In genomic region chr4:3021127-3021526, GRCh38 we compare ENCODE assay signal across 23 cellular contexts. TPM values are rescaled to one million over a fixed set of nuclear protein-coding genes. Genes with fewer than 3 reads are reported as not detected.
DNase-seq lines count a peak whose midpoint lies in the region; ATAC-seq and TF ChIP-seq lines count a peak whose summit lies in the region.
"Had no signal": no experiment of that assay in that cellular context is flagged by ENCODE, and none has a peak within 500 bp of the region (broad histone marks: within the 10 kb centered on the region; RNA-seq: fewer than 3 reads in every experiment).

No MANE protein-coding gene starts in this region.

- H3K79me1 ChIP-seq in neuronal stem cell (ENCODE audit: low read depth, low read length): no peaks in the 10 kb centered on the region

- H3K4me1 ChIP-seq in neuronal stem cell (ENCODE audit: control insufficient read depth in 2 of 2, insufficient read depth in 1 of 2, low read depth in 1 of 2, low read length in 2 of 2): no peaks in the 10 kb centered on the region
- H3K4me1 ChIP-seq: BE2C, SJSA1 had no signal

- H3K27me3 Mint-ChIP-seq in central memory CD8-positive, alpha-beta T cell: peaks cover 12% of the 10 kb centered on the region
- H3K27me3 Mint-ChIP-seq in MCF 10A (ENCODE audit: insufficient read depth, unreplicated experiment): no peaks in the 10 kb centered on the region

- no peak overlapping the region for H3K27ac Mint-ChIP-seq in central memory CD8-positive, alpha-beta T cell (ENCODE audit: low read depth)
- no peak overlapping the region for H3K27ac Mint-ChIP-seq in MCF 10A (ENCODE audit: low read depth, unreplicated experiment)
- H3K27ac Mint-ChIP-seq: IgD-negative memory B cell had no signal

- no peak overlapping the region for H4K8ac ChIP-seq in neuronal stem cell (ENCODE audit: low read depth, low read length)

- no peak for TF ChIP-seq CTCF in MCF 10A (IDR thresholded peaks at IDR 0.05; ENCODE audit: unreplicated experiment)

- POLR2A ChIA-PET in MCF 10A (lab: Yijun Ruan, JAX): no interaction called here

- H4K91ac ChIP-seq in neuronal stem cell (ENCODE audit: low read depth, low read length, poor library complexity): no peak overlapping the region

- H2AK5ac ChIP-seq in neuronal stem cell (ENCODE audit: low read depth, low read length): no peak overlapping the region

- no peak overlapping the region for H3K27ac ChIP-seq in neuronal stem cell (replicated peaks; ENCODE audit: low read length)
- H3K27ac ChIP-seq: SJSA1 had no signal

- H3K4me2 ChIP-seq in neuronal stem cell (ENCODE audit: insufficient read depth, low read length, poor library complexity, severe bottlenecking): no peak overlapping the region

- no peak overlapping the region for H3K18ac ChIP-seq in neuronal stem cell (ENCODE audit: low read length)

- peak overlapping the region; percentile 10 for H2BK120ac ChIP-seq in neuronal stem cell (ENCODE audit: low read depth, low read length)

- no peak overlapping the region for H2BK15ac ChIP-seq in neuronal stem cell (ENCODE audit: low read length)

- no peaks in the 10 kb centered on the region for H3K36me3 ChIP-seq in neuronal stem cell (replicated peaks in 1 of 2; ENCODE audit: control insufficient read depth in 2 of 2, insufficient read depth in 2 of 2, low read length in 2 of 2)
- H3K36me3 ChIP-seq: BE2C, SJSA1 had no signal

- peaks cover 4% of the 10 kb centered on the region for H3K36me3 Mint-ChIP-seq in central memory CD8-positive, alpha-beta T cell (ENCODE audit: insufficient read depth)
- no peaks in the 10 kb centered on the region for H3K36me3 Mint-ChIP-seq in MCF 10A (ENCODE audit: insufficient read depth, unreplicated experiment)

- H2BK12ac ChIP-seq in neuronal stem cell (ENCODE audit: low read length): no peak overlapping the region

- no peaks in the 10 kb centered on the region for H3K27me3 ChIP-seq in neuronal stem cell (ENCODE audit: control insufficient read depth in 3 of 3, insufficient read depth in 3 of 3, low read depth in 1 of 3, low read length in 3 of 3)
- H3K27me3 ChIP-seq: BE2C, SJSA1 had no signal

- H3K4me1 Mint-ChIP-seq in central memory CD8-positive, alpha-beta T cell: peaks cover 8% of the 10 kb centered on the region
- no peaks in the 10 kb centered on the region for H3K4me1 Mint-ChIP-seq in MCF 10A (ENCODE audit: insufficient read depth, unreplicated experiment)

- H2AFZ ChIP-seq in neuronal stem cell (ENCODE audit: low read length): no peak overlapping the region

- no peak overlapping the region for H2BK5ac ChIP-seq in neuronal stem cell (ENCODE audit: low read length)

- H3K4me3 ChIP-seq in neuronal stem cell (ENCODE audit: low read length in 2 of 2): no peak overlapping the region
- H3K4me3 ChIP-seq: SJSA1 had no signal

- H3K9me3 Mint-ChIP-seq in central memory CD8-positive, alpha-beta T cell: peaks cover 9% of the 10 kb centered on the region
- peaks cover 8% of the 10 kb centered on the region for H3K9me3 Mint-ChIP-seq in MCF 10A (ENCODE audit: unreplicated experiment)

- no CpG with 5 or more reads among the region's 6 CpGs for WGBS in neuronal stem cell (ENCODE audit: extremely low coverage in 2 of 2, insufficient read length in 2 of 2, insufficient replicate concordance in 1 of 2), 2 donors

- H3K4me3 Mint-ChIP-seq in central memory CD8-positive, alpha-beta T cell: peak overlapping the region; percentile 55
- no peak overlapping the region for H3K4me3 Mint-ChIP-seq in MCF 10A (ENCODE audit: unreplicated experiment)
- H3K4me3 Mint-ChIP-seq: IgD-negative memory B cell had no signal

- CTCF ChIA-PET in MCF 10A (lab: Yijun Ruan, JAX): interaction anchor here (0.5 kb wide), 2 partner anchors 31 to 58 kb away, joined by 3 to 7 read pairs; partner anchors contain the start of genes GRK4 and NOP14

- H3K23ac ChIP-seq in neuronal stem cell (ENCODE audit: low read depth, low read length, poor library complexity): peak overlapping the region; percentile 68

- no peak overlapping the region for H3K4ac ChIP-seq in neuronal stem cell (ENCODE audit: low read length)

- DNase-seq in cardiac septum (ENCODE audit: low spot score) (peak; percentile 24), Right ventricle myocardium inferior (ENCODE audit: missing footprints) (no peak), neuronal stem cell (ENCODE audit: low spot score) (no peak), MCF 10A (ENCODE audit: unreplicated experiment) (no peak)
- DNase-seq in central memory CD8-positive, alpha-beta T cell (ENCODE audit: low spot score in 2 of 2): no peak
- DNase-seq: BE2C, COR-L47, DMS79 treated with DMSO at 0.1 percent for 48 hours, GOT3, MV-4-11, NCI-H1105 treated with DMSO at 0.1 percent for 48 hours, NCI-H1694, NCI-H2081, NCI-H2171, NCI-H524 treated with DMSO at 0.1 percent for 48 hours, NCI-H82, OCI-M1 had no signal

- H3K9me3 ChIP-seq in neuronal stem cell (replicated peaks in 1 of 2; ENCODE audit: control insufficient read depth in 2 of 2, insufficient read depth in 1 of 2, low read depth in 1 of 2, low read length in 2 of 2): peaks cover 2 to 7% of the 10 kb centered on the region in 2 donors
- H3K9me3 ChIP-seq: BE2C, SJSA1 had no signal

- BruUV-seq in MCF 10A (replicated peaks; lab: Mats Ljungman, UMichigan): no TSS peak

- peak overlapping the region; percentile 12 for H3K14ac ChIP-seq in neuronal stem cell (ENCODE audit: low read length)

- no peak overlapping the region for H3K9ac ChIP-seq in neuronal stem cell (ENCODE audit: low read depth, low read length, poor library complexity)

- intact Hi-C loops in cardiac septum (cut with DNase I): no loop called here
- intact Hi-C loops in Right ventricle myocardium inferior (cut with DNase I): no loop called here
- intact Hi-C loops in MCF 10A (cut with micrococcal nuclease): no loop called here

- ATAC-seq in Right ventricle myocardium inferior: no peak
- peak; percentile 71 for ATAC-seq in central memory CD8-positive, alpha-beta T cell (replicated peaks; ENCODE audit: extremely low read depth, poor library complexity, severe bottlenecking)
- no peak for ATAC-seq in GM21515 (IDR thresholded peaks at IDR 0.05; ENCODE audit: unreplicated experiment)
- no peak for ATAC-seq in GM21717 (IDR thresholded peaks at IDR 0.05; ENCODE audit: unreplicated experiment)
- ATAC-seq: HCT116 had no signal

RNA-seq across cellular contexts. Expression of gene HTT-AS, which starts 53.2 kb away (rescaled TPM):
- not detected for total RNA-seq in cardiac septum
- not detected for total RNA-seq in Right ventricle myocardium inferior
- not detected for polyA plus RNA-seq in neuronal stem cell (2013, experiment 1 of 2)
- not detected for polyA plus RNA-seq in neuronal stem cell (2013, experiment 2 of 2)
- total RNA-seq in MCF 10A (2022): not detected in 2 replicates
- total RNA-seq: A673, SJSA1 had no signal
- polyA plus RNA-seq: IgD-negative memory B cell had no signal

RNA-seq across cellular contexts. Expression of gene HTT, which starts 53.4 kb away (rescaled TPM):
- 35.1 TPM for total RNA-seq in cardiac septum
- 24.2 TPM for total RNA-seq in Right ventricle myocardium inferior
- polyA plus RNA-seq in neuronal stem cell (2013, experiment 1 of 2): 19.4 TPM
- polyA plus RNA-seq in neuronal stem cell (2013, experiment 2 of 2): 20.0 TPM
- 47.4 and 54.4 TPM in 2 replicates for total RNA-seq in MCF 10A (2022)

RNA-seq across cellular contexts. Expression of gene GRK4, which starts 57.8 kb away (rescaled TPM):
- 13.5 TPM for total RNA-seq in cardiac septum
- total RNA-seq in Right ventricle myocardium inferior: 7.7 TPM
- polyA plus RNA-seq in neuronal stem cell (2013, experiment 1 of 2): 4.2 TPM
- polyA plus RNA-seq in neuronal stem cell (2013, experiment 2 of 2): 3.7 TPM
- total RNA-seq in MCF 10A (2022): 4.5 and 5.9 TPM in 2 replicates

RNA-seq across cellular contexts. Expression of gene NOP14, which starts 57.9 kb away (rescaled TPM):
- 16.1 TPM for total RNA-seq in cardiac septum
- 18.3 TPM for total RNA-seq in Right ventricle myocardium inferior
- 21.4 TPM for polyA plus RNA-seq in neuronal stem cell (2013, experiment 1 of 2)
- 21.1 TPM for polyA plus RNA-seq in neuronal stem cell (2013, experiment 2 of 2)
- total RNA-seq in MCF 10A (2022): 44.0 and 65.6 TPM in 2 replicates
